1 cellular context compared by ENCODE assay signal in the genomic region with DNA sequence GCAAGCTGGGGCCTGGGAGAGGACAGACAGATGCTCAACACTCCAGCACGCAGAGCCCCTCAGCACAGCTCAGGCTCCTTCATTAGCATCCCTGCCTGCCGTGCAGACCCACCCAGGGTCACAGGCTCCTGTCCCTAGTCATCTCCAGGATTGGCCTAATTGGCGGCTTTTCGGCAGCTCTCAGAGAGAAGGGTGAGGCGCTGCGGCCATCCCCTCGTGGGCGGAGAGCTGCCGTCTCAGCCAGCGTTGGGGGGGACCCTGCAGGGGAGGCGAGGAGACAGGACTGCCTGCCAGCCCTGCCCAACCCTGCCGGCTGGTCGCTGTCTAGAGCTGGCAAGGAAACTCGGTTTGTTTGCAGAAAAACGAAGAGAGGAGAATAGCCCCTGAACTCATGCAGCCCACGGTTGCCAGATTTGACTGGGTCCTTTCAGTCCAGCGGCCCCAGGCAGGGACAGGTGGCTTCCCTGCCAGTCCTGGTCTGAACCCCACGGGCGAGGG.
TF ChIP-seq lines count a peak whose summit lies in the region.

No MANE protein-coding gene starts in this region.

TF ChIP-seq in HEK293, 187 proteins besides CTCF, POLR2A, EP300 and RAD21:
- TF ChIP-seq, protein P1, sequence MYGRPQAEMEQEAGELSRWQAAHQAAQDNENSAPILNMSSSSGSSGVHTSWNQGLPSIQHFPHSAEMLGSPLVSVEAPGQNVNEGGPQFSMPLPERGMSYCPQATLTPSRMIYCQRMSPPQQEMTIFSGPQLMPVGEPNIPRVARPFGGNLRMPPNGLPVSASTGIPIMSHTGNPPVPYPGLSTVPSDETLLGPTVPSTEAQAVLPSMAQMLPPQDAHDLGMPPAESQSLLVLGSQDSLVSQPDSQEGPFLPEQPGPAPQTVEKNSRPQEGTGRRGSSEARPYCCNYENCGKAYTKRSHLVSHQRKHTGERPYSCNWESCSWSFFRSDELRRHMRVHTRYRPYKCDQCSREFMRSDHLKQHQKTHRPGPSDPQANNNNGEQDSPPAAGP (tag by site-specific recombination; IDR thresholded peaks at IDR 0.05) = 0 out of 2 replicates have a peak, but pooled peaks have one; percentile 30
- TF ChIP-seq ZNF433 (tag by site-specific recombination; IDR thresholded peaks at IDR 0.05; ENCODE audit: low read depth) (no peak), ZFHX2 (tag by site-specific recombination; conservative IDR thresholded peaks at IDR 0.05) (peak; percentile 52)
